ENCODE assay signal across 11 cellular contexts in genomic region chr15:60605879-60606304, GRCh38.
A peak's percentile ranks its signal among the peaks of the same experiment; 100 is the strongest.
DNase-seq lines count a peak whose midpoint lies in the region; ATAC-seq and TF ChIP-seq lines count a peak whose summit lies in the region.
"Had no signal": no experiment of that assay in that cellular context is flagged by ENCODE, and none has a peak within 500 bp of the region (broad histone marks: within the 10 kb centered on the region; RNA-seq: fewer than 3 reads in every experiment).

No MANE protein-coding gene starts in this region.

- DNase-seq in Ammon's horn (ENCODE audit: low spot score) (peak; percentile 24), adipocyte (ENCODE audit: low read depth) (peak; percentile 89), fibroblast of the conjunctiva (ENCODE audit: low read depth) (peak; percentile 32), non-pigmented ciliary epithelial cell (ENCODE audit: low read depth) (peak; percentile 45)
- DNase-seq: NCI-H526 treated with DMSO at 0.1 percent for 48 hours, ovary had no signal

- TF ChIP-seq POLR2A in GM18505 (IDR thresholded peaks at IDR 0.05; ENCODE audit: borderline replicate concordance, extremely low read depth, insufficient read depth, insufficient read length), result no peak

- no peaks in the 10 kb centered on the region for H3K36me3 ChIP-seq in adipocyte (ENCODE audit: control insufficient read depth, insufficient read depth, low read length, severe bottlenecking)
- H3K36me3 ChIP-seq: ovary had no signal

- H3K4me3 ChIP-seq in adipocyte (ENCODE audit: low read length), result peak overlapping the region; percentile 72
- H3K4me3 ChIP-seq: K562, ovary had no signal

- H3K9ac ChIP-seq in adipocyte (ENCODE audit: low read length), result peak overlapping the region; percentile 45

- H3K27me3 ChIP-seq in adipocyte (replicated peaks; ENCODE audit: control insufficient read depth, insufficient read depth, low read length), result no peaks in the 10 kb centered on the region
- H3K27me3 ChIP-seq: ovary had no signal

- no peak for ATAC-seq in HG03342 (IDR thresholded peaks at IDR 0.05; ENCODE audit: unreplicated experiment)
- no peak for ATAC-seq in GM19397 (IDR thresholded peaks at IDR 0.05; ENCODE audit: unreplicated experiment)
- no peak for ATAC-seq in GM18505 (IDR thresholded peaks at IDR 0.05; ENCODE audit: unreplicated experiment)
- ATAC-seq in GM21723 (IDR thresholded peaks at IDR 0.05; ENCODE audit: unreplicated experiment), result no peak
- ATAC-seq: K562 had no signal

- H3K4me1 ChIP-seq in adipocyte (ENCODE audit: control insufficient read depth, insufficient read depth, low read length), result no peaks in the 10 kb centered on the region

- H3K9me3 ChIP-seq in adipocyte (ENCODE audit: control insufficient read depth, low read length), result no peaks in the 10 kb centered on the region
- H3K9me3 ChIP-seq: ovary had no signal

Comparison
In these comparisons a context has a peak if more than half of its experiments do, and no peak if none do; other contexts are left out.
1. DNase-seq: peak in every context shown above with its lines; median percentile 89 in adipocyte; 45 in non-pigmented ciliary epithelial cell; 32 in fibroblast of the conjunctiva; 24 in Ammon's horn.